20 cellular contexts compared by ENCODE assay signal in genomic region chr13:50788551-50788950, GRCh38. TPM values are rescaled to one million over a fixed set of nuclear protein-coding genes. Genes with fewer than 3 reads are reported as not detected.
"Had no signal": no experiment of that assay in that cellular context is flagged by ENCODE, and none has a peak within 500 bp of the region (broad histone marks: within the 10 kb centered on the region; RNA-seq: fewer than 3 reads in every experiment).

No MANE protein-coding gene starts in this region.

- H3K27ac ChIP-seq: body of pancreas, coronary artery, epithelial cell of prostate, gastrocnemius medialis, heart left ventricle, neutrophil, transverse colon had no signal

- H3K9me3 ChIP-seq: body of pancreas, gastrocnemius medialis, neutrophil, transverse colon had no signal

- H3K36me3 ChIP-seq: gastrocnemius medialis, heart left ventricle, neutrophil, transverse colon had no signal

- H3K4me1 ChIP-seq: body of pancreas, gastrocnemius medialis, transverse colon had no signal

- DNase-seq: activated CD4-positive, alpha-beta T cell treated with anti-CD3 and anti-CD28 coated beads, Interleukin-2, amount 50 U/mL, for 1 hour; activated CD8-positive, alpha-beta memory T cell treated with anti-CD3 and anti-CD28 coated beads for 24 hours; activated naive CD4-positive, alpha-beta T cell treated with anti-CD3 and anti-CD28 coated beads, Interleukin-2, amount 50 U/mL, for 16 hours; amniotic stem cell; body of pancreas; effector memory CD4-positive, alpha-beta T cell; gastrocnemius medialis; heart left ventricle; left cardiac atrium; naive thymus-derived CD8-positive, alpha-beta T cell; stimulated activated CD4-positive, alpha-beta T cell treated with anti-CD3 and anti-CD28 coated beads, Interleukin-4, amount 100 ng/mL, for 1 hour; stimulated activated naive CD4-positive, alpha-beta T cell treated with Interleukin-2 at 50 U/mL for 16 hours; T-helper 2 cell; transverse colon had no signal

- H3K4me3 ChIP-seq: body of pancreas, coronary artery, gastrocnemius medialis, heart left ventricle, transverse colon had no signal

- H3K27me3 ChIP-seq: body of pancreas, gastrocnemius medialis, heart left ventricle, neutrophil, transverse colon had no signal

RNA-seq across cellular contexts. Expression of gene DLEU7, which starts 54.9 kb away (rescaled TPM):
- total RNA-seq: activated T-helper 17 cell treated with anti-CD3 and anti-CD28 coated beads, Interleukin-2, amount 50 U/mL, for 72 hours; body of pancreas; lung microvascular endothelial cell; naive thymus-derived CD8-positive, alpha-beta T cell; renal cortical epithelial cell had no signal
- polyA plus RNA-seq: naive thymus-derived CD8-positive, alpha-beta T cell had no signal
